Comparison of ENCODE assay signal across 21 cellular contexts in the genomic region with DNA sequence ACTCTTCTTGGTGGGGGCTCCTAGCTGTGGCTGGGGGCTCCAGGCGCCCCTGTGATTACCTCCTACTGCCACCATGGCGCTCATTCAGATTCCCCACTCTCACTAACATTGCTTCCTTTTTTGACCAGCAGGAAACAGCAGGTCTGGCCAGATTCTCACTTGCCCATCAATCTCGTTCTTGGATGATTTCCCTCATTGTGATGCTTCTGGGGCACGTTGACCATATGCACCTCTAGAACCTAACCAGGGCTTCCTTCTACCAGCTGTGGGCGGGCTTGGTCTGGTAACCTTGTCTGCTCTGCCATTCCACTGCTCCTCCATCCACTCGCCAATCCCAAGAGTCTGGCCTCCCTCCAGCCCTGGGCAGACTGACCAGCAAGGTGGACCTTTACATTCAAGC.
"Had no signal": no experiment of that assay in that cellular context is flagged by ENCODE, and none has a peak within 500 bp of the region (broad histone marks: within the 10 kb centered on the region; RNA-seq: fewer than 3 reads in every experiment).

No MANE protein-coding gene starts in this region.

- H3K27me3 ChIP-seq: adrenal gland, ascending aorta, transverse colon had no signal

- H3K27ac ChIP-seq: adrenal gland, ascending aorta, coronary artery, parathyroid adenoma, transverse colon had no signal

- H3K27ac Mint-ChIP-seq: activated naive CD4-positive, alpha-beta T cell treated with anti-CD3 and anti-CD28 coated beads for 36 hours had no signal

- H3K4me1 ChIP-seq: adrenal gland, ascending aorta, parathyroid adenoma had no signal

- DNase-seq: activated CD4-positive, alpha-beta T cell treated with anti-CD3 and anti-CD28 coated beads for 4 hours; activated CD4-positive, alpha-beta T cell treated with anti-CD3 and anti-CD28 coated beads, Interleukin-2, amount 50 U/mL, for 48 hours; activated CD4-positive, CD25-positive, alpha-beta regulatory T cell; activated CD8-positive, alpha-beta memory T cell treated with anti-CD3 and anti-CD28 coated beads, Interleukin-2, amount 50 U/mL, for 48 hours; activated naive CD4-positive, alpha-beta T cell treated with anti-CD3 and anti-CD28 coated beads for 36 hours; activated T-cell treated with anti-CD3 and anti-CD28 coated beads, Interleukin-2, amount 50 U/mL, for 4 hours; adrenal gland; central memory CD4-positive, alpha-beta T cell; erythroblast; foreskin fibroblast; left colon; mesendoderm; mucosa of descending colon; nucleus accumbens; right cardiac atrium; stimulated activated CD4-positive, alpha-beta T cell treated with anti-CD3 and anti-CD28 coated beads, Interleukin-12 subunit alpha, Interleukin-12 subunit beta, amount 100 ng/mL, for 4 hours; T-cell; transverse colon had no signal

- H3K9me3 Mint-ChIP-seq: activated naive CD4-positive, alpha-beta T cell treated with anti-CD3 and anti-CD28 coated beads for 36 hours; activated T-cell treated with anti-CD3 and anti-CD28 coated beads, Interleukin-2, amount 50 U/mL, for 4 hours; T-cell had no signal

- ATAC-seq: activated T-cell treated with anti-CD3 and anti-CD28 coated beads, Interleukin-2, amount 50 U/mL, for 4 hours; left colon; mucosa of descending colon; right cardiac atrium; T-cell had no signal

- H3K9me3 ChIP-seq: adrenal gland, ascending aorta, mucosa of descending colon, transverse colon had no signal

- H3K4me3 ChIP-seq: adrenal gland, ascending aorta, coronary artery, mucosa of descending colon, transverse colon had no signal
